9 cellular contexts compared by ENCODE assay signal in genomic region chr14:23578560-23579310, GRCh38. TPM values are rescaled to one million over a fixed set of nuclear protein-coding genes. Genes with fewer than 3 reads are reported as not detected.
DNase-seq lines count a peak whose midpoint lies in the region; ATAC-seq lines count a peak whose summit lies in the region.
"Had no signal": no experiment of that assay in that cellular context is flagged by ENCODE, and none has a peak within 500 bp of the region (broad histone marks: within the 10 kb centered on the region; RNA-seq: fewer than 3 reads in every experiment).

JPH4 (minus strand) TSS chr14:23578790; CDS start chr14:23577453, 1,337 bp downstream.

- peaks cover 11% of the 10 kb centered on the region for H3K4me1 Mint-ChIP-seq in T-helper 1 cell treated with Interleukin-12 subunit alpha and Interleukin-12 subunit beta and Interleukin-4 antibody, amounts not matched to agents 30 μg/mL and 1 μg/mL, for 36 hours (ENCODE audit: low read depth)
- peaks cover 17 to 27% of the 10 kb centered on the region in 2 donors for H3K4me1 Mint-ChIP-seq in stimulated activated naive B cell treated with anti-CD40 and anti-IgM and Interleukin-4, amounts not matched to agents 10 μg/mL and 1 μg/mL and 100 μg/mL, for 72 hours

- no peak within 1 kb of the TSS for H3K27ac Mint-ChIP-seq in T-helper 1 cell treated with Interleukin-12 subunit alpha and Interleukin-12 subunit beta and Interleukin-4 antibody, amounts not matched to agents 30 μg/mL and 1 μg/mL, for 36 hours
- H3K27ac Mint-ChIP-seq in stimulated activated naive B cell treated with anti-CD40 and anti-IgM and Interleukin-4, amounts not matched to agents 10 μg/mL and 1 μg/mL and 100 μg/mL, for 72 hours, result no peak within 1 kb of the TSS

- H3K4me3 ChIP-seq in iPS-15b (ENCODE audit: low read depth, low read length), result peak within 1 kb of the TSS; percentile 72
- H3K4me3 ChIP-seq: mucosa of descending colon had no signal

- H3K36me3 Mint-ChIP-seq in T-helper 1 cell treated with Interleukin-12 subunit alpha and Interleukin-12 subunit beta and Interleukin-4 antibody, amounts not matched to agents 30 μg/mL and 1 μg/mL, for 36 hours (ENCODE audit: low read depth), result no peaks in the 10 kb centered on the region
- H3K36me3 Mint-ChIP-seq in stimulated activated naive B cell treated with anti-CD40 and anti-IgM and Interleukin-4, amounts not matched to agents 10 μg/mL and 1 μg/mL and 100 μg/mL, for 72 hours, result peaks cover 0 to 7% of the 10 kb centered on the region in 2 donors

- in situ Hi-C loops in SK-MEL-5 (cut with HindIII; ENCODE audit: low pct_unique_long_range_greater_than_20kb, low sequenced_read_pairs), result no loop called here

- H3K9ac ChIP-seq in iPS-15b (ENCODE audit: low read depth, low read length), result no peak within 1 kb of the TSS

- peaks cover 48% of the 10 kb centered on the region for H3K27me3 Mint-ChIP-seq in T-helper 1 cell treated with Interleukin-12 subunit alpha and Interleukin-12 subunit beta and Interleukin-4 antibody, amounts not matched to agents 30 μg/mL and 1 μg/mL, for 36 hours (ENCODE audit: low read depth)
- H3K27me3 Mint-ChIP-seq in stimulated activated naive B cell treated with anti-CD40 and anti-IgM and Interleukin-4, amounts not matched to agents 10 μg/mL and 1 μg/mL and 100 μg/mL, for 72 hours, result peaks cover 53 to 66% of the 10 kb centered on the region in 2 donors

- peak within 1 kb of the TSS; percentile 37 for H3K4me3 Mint-ChIP-seq in T-helper 1 cell treated with Interleukin-12 subunit alpha and Interleukin-12 subunit beta and Interleukin-4 antibody, amounts not matched to agents 30 μg/mL and 1 μg/mL, for 36 hours
- H3K4me3 Mint-ChIP-seq in stimulated activated naive B cell treated with anti-CD40 and anti-IgM and Interleukin-4, amounts not matched to agents 10 μg/mL and 1 μg/mL and 100 μg/mL, for 72 hours, result peak within 1 kb of the TSS; percentile 60 to 69

- H3K4me1 ChIP-seq in iPS-15b (ENCODE audit: control insufficient read depth, insufficient read depth, low read length), result peaks cover 6% of the 10 kb centered on the region

- H3K27me3 ChIP-seq in iPS-15b (ENCODE audit: control insufficient read depth, insufficient read depth, low read length), result peaks cover 25% of the 10 kb centered on the region

- DNase-seq in T-helper 1 cell (no peak), SK-MEL-5 (ENCODE audit: low read depth, low spot score) (peak; percentile 33), GF-D8 (lab: John Stamatoyannopoulos, UW) (no peak), NCI-H2107 (lab: John Stamatoyannopoulos, UW) (no peak), kidney glomerular epithelial cell (lab: John Stamatoyannopoulos, UW) (no peak)
- no peak for DNase-seq in stimulated activated naive B cell treated with anti-CD40 and anti-IgM and Interleukin-4, amounts not matched to agents 10 μg/mL and 1 μg/mL and 100 μg/mL, for 72 hours
- DNase-seq: mucosa of descending colon had no signal

- H3K36me3 ChIP-seq in iPS-15b (ENCODE audit: control insufficient read depth, insufficient read depth, low read length), result no peaks in the 10 kb centered on the region

- H3K9me3 ChIP-seq in iPS-15b (ENCODE audit: control insufficient read depth, insufficient read depth, low read length), result no peaks in the 10 kb centered on the region
- H3K9me3 ChIP-seq: mucosa of descending colon had no signal

- no peak for ATAC-seq in stimulated activated naive B cell treated with anti-CD40 and anti-IgM and Interleukin-4, amounts not matched to agents 10 μg/mL and 1 μg/mL and 100 μg/mL, for 72 hours (replicated peaks)
- ATAC-seq: mucosa of descending colon had no signal

- H3K9me3 Mint-ChIP-seq in T-helper 1 cell treated with Interleukin-12 subunit alpha and Interleukin-12 subunit beta and Interleukin-4 antibody, amounts not matched to agents 30 μg/mL and 1 μg/mL, for 36 hours, result no peaks in the 10 kb centered on the region
- H3K9me3 Mint-ChIP-seq in stimulated activated naive B cell treated with anti-CD40 and anti-IgM and Interleukin-4, amounts not matched to agents 10 μg/mL and 1 μg/mL and 100 μg/mL, for 72 hours, result no peaks in the 10 kb centered on the region

RNA-seq across cellular contexts. Expression of gene JPH4, which starts in this region (rescaled TPM):
- not detected in 2 replicates for total RNA-seq in SK-MEL-5 (2014; rRNA removed; shearing (Covaris generic))
- 0.35 TPM in 1 of 2 replicates, not detected in the other for polyA plus RNA-seq in SK-MEL-5 (2015; cell fraction: cytosol; rRNA removed)
- polyA plus RNA-seq in SK-MEL-5 (2015; cell fraction: nucleus; rRNA removed), result 3.7 TPM in 1 of 2 replicates, not detected in the other
